Comparison of ENCODE assay signal across 12 cellular contexts in the genomic region with DNA sequence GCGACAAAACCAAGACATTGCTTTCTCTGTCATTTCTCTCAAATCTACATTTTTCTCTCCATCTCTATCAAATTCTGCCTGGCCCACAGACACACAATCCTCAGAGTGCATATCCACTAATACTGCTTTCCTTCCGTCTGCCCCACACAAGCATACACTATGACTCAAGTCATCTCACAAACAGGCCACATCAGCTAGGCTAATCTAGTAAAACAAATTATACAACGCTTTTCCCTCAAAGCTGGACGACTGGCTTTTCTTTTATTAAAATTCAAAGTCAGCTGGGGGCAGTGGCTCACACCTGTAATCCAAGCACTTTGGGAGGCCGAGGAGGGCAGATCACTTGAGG.
"Had no signal": no experiment of that assay in that cellular context is flagged by ENCODE, and none has a peak within 500 bp of the region (broad histone marks: within the 10 kb centered on the region; RNA-seq: fewer than 3 reads in every experiment).

No MANE protein-coding gene starts in this region.

- H3K36me3 ChIP-seq: brain microvascular endothelial cell, thoracic aorta, upper lobe of left lung had no signal

- H3K27ac ChIP-seq: brain microvascular endothelial cell, epithelial cell of prostate, thoracic aorta, upper lobe of left lung had no signal

- H3K9me3 ChIP-seq: thoracic aorta, upper lobe of left lung had no signal

- H3K27me3 Mint-ChIP-seq: memory B cell had no signal

- H3K9me3 Mint-ChIP-seq: endodermal cell; memory B cell; natural killer cell treated with Interleukin-12 subunit alpha and Interleukin-12 subunit beta and Interleukin-15 and Interleukin-18, amount 100 ng/mL, for 72 hours had no signal

- H3K27ac Mint-ChIP-seq: endodermal cell; memory B cell; natural killer cell treated with Interleukin-12 subunit alpha and Interleukin-12 subunit beta and Interleukin-15 and Interleukin-18, amount 100 ng/mL, for 72 hours had no signal

- H3K27me3 ChIP-seq: brain microvascular endothelial cell, upper lobe of left lung had no signal

- H3K4me3 ChIP-seq: thoracic aorta, upper lobe of left lung had no signal

- DNase-seq: activated naive CD4-positive, alpha-beta T cell treated with Interleukin-2 at 50 U/mL for 16 hours; brain microvascular endothelial cell; central memory CD4-positive, alpha-beta T cell; endodermal cell; foreskin fibroblast; nucleus accumbens; T1000; upper lobe of left lung had no signal

- ATAC-seq: natural killer cell treated with Interleukin-12 subunit alpha and Interleukin-12 subunit beta and Interleukin-15 and Interleukin-18, amount 100 ng/mL, for 72 hours had no signal

- H3K4me3 Mint-ChIP-seq: endodermal cell; memory B cell; natural killer cell treated with Interleukin-12 subunit alpha and Interleukin-12 subunit beta and Interleukin-15 and Interleukin-18, amount 100 ng/mL, for 72 hours had no signal

- H3K36me3 Mint-ChIP-seq: memory B cell; natural killer cell treated with Interleukin-12 subunit alpha and Interleukin-12 subunit beta and Interleukin-15 and Interleukin-18, amount 100 ng/mL, for 72 hours had no signal
